ENCODE assay signal across 8 cellular contexts in the genomic region with DNA sequence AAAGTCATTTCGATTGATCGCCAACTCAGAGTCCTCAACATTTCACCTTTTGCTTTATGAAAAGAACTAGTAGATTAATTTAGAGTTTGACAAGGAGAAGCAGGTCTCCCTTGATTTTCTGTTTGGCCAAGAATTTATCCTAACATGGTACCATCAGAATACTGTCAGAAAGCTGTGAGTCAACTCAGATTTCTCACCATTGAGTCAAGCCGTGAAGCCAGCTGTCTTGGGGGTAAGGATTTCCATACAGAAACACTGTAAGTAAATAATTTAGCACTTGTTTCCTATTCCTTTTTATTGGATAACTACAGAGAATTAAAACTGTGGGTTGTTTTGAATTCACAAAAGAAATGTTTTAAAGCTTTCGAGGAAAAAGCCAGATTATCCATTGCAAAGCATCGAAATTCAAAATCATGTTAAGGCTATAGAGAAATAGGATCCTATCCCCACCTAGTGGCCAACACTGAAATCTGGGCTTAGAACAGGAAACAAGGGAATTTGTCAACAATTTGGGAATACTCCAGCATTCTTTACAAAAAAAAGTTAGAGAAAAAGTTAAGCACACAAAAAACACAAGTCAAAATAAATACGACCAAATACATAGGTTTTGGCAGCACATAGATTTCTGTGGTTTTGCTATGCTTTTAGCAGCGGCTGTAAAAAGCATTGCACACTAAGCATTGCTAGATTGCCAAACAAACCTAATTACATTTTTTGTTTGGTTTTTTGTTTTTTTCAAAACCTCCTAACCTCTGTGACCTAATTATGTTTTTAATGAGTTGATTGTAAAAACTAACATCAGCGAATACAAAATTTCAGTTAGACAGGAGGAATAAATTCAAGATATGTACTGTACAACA. TPM values are rescaled to one million over a fixed set of nuclear protein-coding genes. Genes with fewer than 3 reads are reported as not detected.
DNase-seq lines count a peak whose midpoint lies in the region; ATAC-seq and TF ChIP-seq lines count a peak whose summit lies in the region.

No MANE protein-coding gene starts in this region.

- H3K4me3 ChIP-seq in BJ (ENCODE audit: low read depth, low read length) (no peak overlapping the region), H7 (ENCODE audit: insufficient read depth, low read depth, low read length) (no peak overlapping the region)

- TF ChIP-seq CTCF in BJ (IDR thresholded peaks at IDR 0.05; ENCODE audit: insufficient read depth, low read depth, low read length): peak; percentile 78

- no peak for DNase-seq in BJ (ENCODE audit: low read depth)
- peak; percentile 65 for DNase-seq in H7
- peak; percentile 77 for DNase-seq in RKO (ENCODE audit: low spot score)
- peak; percentile 47 for DNase-seq in fibroblast of the conjunctiva (ENCODE audit: low read depth)
- DNase-seq in sciatic nerve (ENCODE audit: low spot score): no peak

- CTCF ChIA-PET in BJ (lab: Yijun Ruan, JAX): interaction anchor here (0.6 to 5.2 kb wide), 21 partner anchors 9 to 145 kb away, joined by 3 to 44 read pairs (median 4); partner anchors contain the start of gene HLA-DOA

- peak; percentile 61 for ATAC-seq in sciatic nerve
- no peak for ATAC-seq in HG03095 (IDR thresholded peaks at IDR 0.05; ENCODE audit: unreplicated experiment)
- ATAC-seq in GM21825 (IDR thresholded peaks at IDR 0.05; ENCODE audit: unreplicated experiment): no peak
- no peak for ATAC-seq in HG02588 (IDR thresholded peaks at IDR 0.05; ENCODE audit: unreplicated experiment)

- POLR2A ChIA-PET in BJ (lab: Charles Lee): no interaction called here

- peaks cover 4% of the 10 kb centered on the region for H3K27me3 ChIP-seq in BJ (ENCODE audit: control insufficient read depth, insufficient read depth, low read length)
- H3K27me3 ChIP-seq in H7 (ENCODE audit: control insufficient read depth, insufficient read depth, low read length): no peaks in the 10 kb centered on the region

- intact Hi-C loops in sciatic nerve (cut with DNase I): no loop called here

- H3K36me3 ChIP-seq in BJ (ENCODE audit: control insufficient read depth, insufficient read depth, low read length): no peaks in the 10 kb centered on the region
- H3K36me3 ChIP-seq in H7 (replicated peaks; ENCODE audit: control insufficient read depth, insufficient read depth, low read length): no peaks in the 10 kb centered on the region

RNA-seq across cellular contexts. Expression of gene COL11A2, which starts 44.2 kb away (rescaled TPM):
- 0.55 and 0.91 TPM in 2 replicates for polyA plus RNA-seq in BJ (2011; rRNA removed)
- not detected in 2 replicates for polyA minus RNA-seq in BJ (2011; rRNA and poly(A)+ RNA removed)
- 0.48 and 0.67 TPM in 2 replicates for total RNA-seq in H7 (2014; rRNA removed; shearing (Covaris generic))
- 5.6 TPM for total RNA-seq in sciatic nerve

RNA-seq across cellular contexts. Expression of gene RXRB, which starts 52.4 kb away (rescaled TPM):
- polyA plus RNA-seq in BJ (2011; rRNA removed): 51.3 and 67.9 TPM in 2 replicates
- polyA minus RNA-seq in BJ (2011; rRNA and poly(A)+ RNA removed): 33.7 and 56.1 TPM in 2 replicates
- 16.7 and 18.1 TPM in 2 replicates for total RNA-seq in H7 (2014; rRNA removed; shearing (Covaris generic))
- 54.0 TPM for total RNA-seq in sciatic nerve

RNA-seq across cellular contexts. Expression of gene SLC39A7, which starts 52.6 kb away (rescaled TPM):
- polyA plus RNA-seq in BJ (2011; rRNA removed): 116 and 151 TPM in 2 replicates
- polyA minus RNA-seq in BJ (2011; rRNA and poly(A)+ RNA removed): 55.6 and 60.2 TPM in 2 replicates
- 96.3 and 115 TPM in 2 replicates for total RNA-seq in H7 (2014; rRNA removed; shearing (Covaris generic))
- 65.3 TPM for total RNA-seq in sciatic nerve

RNA-seq across cellular contexts. Expression of gene HSD17B8, which starts 56.4 kb away (rescaled TPM):
- 2.1 and 3.4 TPM in 2 replicates for polyA plus RNA-seq in BJ (2011; rRNA removed)
- 0.41 and 0.47 TPM in 2 replicates for polyA minus RNA-seq in BJ (2011; rRNA and poly(A)+ RNA removed)
- total RNA-seq in H7 (2014; rRNA removed; shearing (Covaris generic)): 14.7 and 16.0 TPM in 2 replicates
- total RNA-seq in sciatic nerve: 12.7 TPM

Comparison
In these comparisons a context has a peak if more than half of its experiments do, and no peak if none do; other contexts are left out.
1. DNase-seq: peak in H7 (single experiment), RKO (single experiment) and fibroblast of the conjunctiva (single experiment); none in BJ (single experiment) and sciatic nerve (single experiment).